ENCODE assay signal across 12 cellular contexts in genomic region chr1:223772771-223773160, GRCh38.
DNase-seq lines count a peak whose midpoint lies in the region; ATAC-seq, FAIRE-seq and TF ChIP-seq lines count a peak whose summit lies in the region.
"Had no signal": no experiment of that assay in that cellular context is flagged by ENCODE, and none has a peak within 500 bp of the region (broad histone marks: within the 10 kb centered on the region; RNA-seq: fewer than 3 reads in every experiment).

No MANE protein-coding gene starts in this region.

- H3K79me1 ChIP-seq in trophoblast cell (ENCODE audit: low read length) = peaks cover 4% of the 10 kb centered on the region

- no peak overlapping the region for H2BK12ac ChIP-seq in trophoblast cell (ENCODE audit: low read length)

- no peak overlapping the region for H4K12ac ChIP-seq in trophoblast cell (ENCODE audit: low read depth, low read length)

- no peak overlapping the region for H2BK120ac ChIP-seq in trophoblast cell (ENCODE audit: insufficient read depth, low read length, poor library complexity)

- no peak overlapping the region for H2AFZ ChIP-seq in trophoblast cell (ENCODE audit: insufficient read depth, low read length, poor library complexity)

- TF ChIP-seq CTCF in AG04450 (IDR thresholded peaks at IDR 0.05; ENCODE audit: low read depth, low read length) = no peak
- TF ChIP-seq CTCF in HFFc6 (IDR thresholded peaks at IDR 0.05) = no peak
- no peak for TF ChIP-seq CTCF in dorsolateral prefrontal cortex (IDR thresholded peaks at IDR 0.05 in 54 of 56, conservative IDR thresholded peaks at IDR 0.05 in 2 of 56; ENCODE audit: low read depth in 1 of 56, partially characterized antibody in 56 of 56)
- TF ChIP-seq CTCF in pancreas (IDR thresholded peaks at IDR 0.05) = no peak

- H3K27ac ChIP-seq in AG04450 (ENCODE audit: low read depth, low read length) (peak overlapping the region; percentile 65), dorsolateral prefrontal cortex (peak overlapping the region; percentile 44 to 93 (median 84)), trophoblast cell (ENCODE audit: low read depth, low read length) (peak overlapping the region; percentile 45), pancreas (peak overlapping the region in 2 of 4 donors; percentile 27 to 55)

- no peaks in the 10 kb centered on the region for H3K9me3 ChIP-seq in AG04450 (ENCODE audit: control insufficient read depth, insufficient read depth, low read length)
- no peaks in the 10 kb centered on the region for H3K9me3 ChIP-seq in trophoblast cell (ENCODE audit: insufficient read depth, low read depth, low read length)
- H3K9me3 ChIP-seq in pancreas = no peaks in the 10 kb centered on the region

- no peak overlapping the region for H2AK5ac ChIP-seq in trophoblast cell (ENCODE audit: low read length)

- H3K27me3 Mint-ChIP-seq in HFFc6 (ENCODE audit: insufficient read depth) = peaks cover 4% of the 10 kb centered on the region; the same call in 1 of the 2 replicates

- WGBS in trophoblast cell (ENCODE audit: extremely low coverage, insufficient coverage, insufficient read length) = no CpG with 5 or more reads among the region's 5 CpGs
- WGBS in pancreas, 2 donors = 85 to 88% methylated on average over 5 of the region's 5 CpGs

- no peak overlapping the region for H4K91ac ChIP-seq in trophoblast cell (ENCODE audit: low read depth, low read length)

- H3K79me2 ChIP-seq in trophoblast cell (ENCODE audit: control insufficient read depth, insufficient read depth, low read length, poor library complexity) = no peaks in the 10 kb centered on the region

- no peak overlapping the region for H3K4me2 ChIP-seq in trophoblast cell (ENCODE audit: low read length)

- intact Hi-C loops in dorsolateral prefrontal cortex (cut with DNase I) (no loop called here), pancreas (cut with DNase I) (no loop called here)

- no peak for ATAC-seq in HG03571 (IDR thresholded peaks at IDR 0.05; ENCODE audit: unreplicated experiment)
- no peak for ATAC-seq in pancreas

- no peak overlapping the region for H3K4ac ChIP-seq in trophoblast cell (ENCODE audit: low read depth, low read length)

- POLR2A ChIA-PET in AG04450 (lab: Yijun Ruan, JAX) = interaction anchor here (0.8 to 1.9 kb wide), 3 partner anchors 57 to 72 kb away, joined by 4 to 6 read pairs (median 4); partner anchors contain the start of gene TP53BP2

- H3K27me3 ChIP-seq in AG04450 (ENCODE audit: control insufficient read depth, insufficient read depth, low read length) (no peaks in the 10 kb centered on the region), dorsolateral prefrontal cortex (no peaks in the 10 kb centered on the region), trophoblast cell (ENCODE audit: insufficient read depth, low read length) (no peaks in the 10 kb centered on the region), pancreas (no peaks in the 10 kb centered on the region)

- peaks cover 68% of the 10 kb centered on the region for H3K36me3 Mint-ChIP-seq in HFFc6 (ENCODE audit: low read depth)

- H3K36me3 ChIP-seq in trophoblast cell (ENCODE audit: control insufficient read depth in 1 of 2, insufficient read depth in 2 of 2, low read length in 2 of 2) (peaks cover 39 to 56% of the 10 kb centered on the region in 2 experiments), pancreas (peaks cover 0 to 49% (median 13%) of the 10 kb centered on the region in 3 donors)

- no peak overlapping the region for H3K18ac ChIP-seq in trophoblast cell (ENCODE audit: low read length)

- H3K4me1 ChIP-seq in trophoblast cell (ENCODE audit: control insufficient read depth in 1 of 2, insufficient read depth in 2 of 2, low read length in 2 of 2) (peaks cover 9 to 21% of the 10 kb centered on the region in 2 experiments), pancreas (peaks cover 0 to 5% (median 0%) of the 10 kb centered on the region in 3 donors)

- H3K23ac ChIP-seq in trophoblast cell (ENCODE audit: low read length) = no peak overlapping the region

- no peak overlapping the region for H2BK5ac ChIP-seq in trophoblast cell (ENCODE audit: low read depth, low read length, poor library complexity)

- no peak overlapping the region for H3K14ac ChIP-seq in trophoblast cell (ENCODE audit: low read length)

- peak overlapping the region; percentile 90 for H3K27ac Mint-ChIP-seq in HFFc6
- H3K27ac Mint-ChIP-seq: CD14-positive monocyte had no signal

- H3K4me1 Mint-ChIP-seq in HFFc6 (ENCODE audit: low read depth) = peaks cover 84% of the 10 kb centered on the region

- CTCF ChIA-PET in AG04450 (lab: Charles Lee) = interaction anchor here (0.9 to 1.5 kb wide), 5 partner anchors 10 to 74 kb away, joined by 3 to 5 read pairs (median 4); no protein-coding TSS in a partner anchor

- DNase-seq in AG04450 (ENCODE audit: low read depth, low spot score) (no peak), HFFc6 (no peak), dorsolateral prefrontal cortex (no peak), trophoblast cell (no peak), Kasumi-1 (lab: John Stamatoyannopoulos, UW) (no peak), GM19238 (ENCODE audit: insufficient read length, low spot score) (no peak), pancreas (no peak)
- DNase-seq: NCI-H1048, NCI-H524 treated with DMSO at 0.1 percent for 48 hours, T-helper 1 cell had no signal

- H3K9ac ChIP-seq in trophoblast cell (ENCODE audit: low read length) = no peak overlapping the region

- FAIRE-seq in pancreas (lab: Jason Lieb, UNC) = no peak

- H3K9me3 Mint-ChIP-seq in HFFc6 = no peaks in the 10 kb centered on the region; the same call in 1 of the 2 replicates
- H3K9me3 Mint-ChIP-seq: CD14-positive monocyte had no signal

- H4K8ac ChIP-seq in trophoblast cell (ENCODE audit: low read depth, low read length) = no peak overlapping the region

- H3K4me3 ChIP-seq in AG04450 (ENCODE audit: low read depth, low read length) (no peak overlapping the region), dorsolateral prefrontal cortex (no peak overlapping the region), trophoblast cell (ENCODE audit: low read depth, low read length) (no peak overlapping the region), pancreas (no peak overlapping the region)

- peak overlapping the region; percentile 69 for H3K4me3 Mint-ChIP-seq in HFFc6
- H3K4me3 Mint-ChIP-seq: CD14-positive monocyte had no signal
